In the genomic region with DNA sequence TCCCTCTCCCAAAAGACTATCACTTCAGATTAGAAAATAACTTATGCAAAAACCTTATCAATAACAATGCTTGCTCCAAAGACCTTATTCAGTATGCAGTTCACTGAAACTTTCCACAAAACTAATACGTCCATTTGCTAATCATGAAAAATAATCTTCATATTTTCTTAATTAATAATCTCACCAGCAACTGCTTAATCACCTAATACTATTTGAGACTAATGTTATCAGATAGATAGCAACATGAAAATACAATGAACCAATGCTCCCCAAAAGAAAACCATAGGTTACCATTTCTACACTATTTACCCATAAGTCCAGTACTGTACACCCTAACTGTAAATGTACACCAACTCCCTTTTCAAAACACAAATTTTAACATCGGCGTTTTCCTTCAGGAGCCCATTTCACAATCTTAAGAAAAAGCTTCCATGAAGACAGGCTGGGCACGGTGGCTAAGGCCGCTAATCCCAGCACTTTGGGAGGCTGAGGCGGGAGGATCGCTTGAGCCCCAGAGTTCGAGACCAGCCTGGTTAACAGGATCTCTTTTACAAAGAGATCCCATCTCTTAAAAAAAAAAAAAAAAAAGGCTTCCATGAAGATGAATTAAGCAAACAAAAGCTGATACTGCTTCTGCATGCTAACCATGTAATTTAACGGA, we compare ENCODE assay signal across 9 cellular contexts. TPM values are rescaled to one million over a fixed set of nuclear protein-coding genes. Genes with fewer than 3 reads are reported as not detected.
DNase-seq lines count a peak whose midpoint lies in the region; ATAC-seq and TF ChIP-seq lines count a peak whose summit lies in the region.
"Had no signal": no experiment of that assay in that cellular context is flagged by ENCODE, and none has a peak within 500 bp of the region (broad histone marks: within the 10 kb centered on the region; RNA-seq: fewer than 3 reads in every experiment).

No MANE protein-coding gene starts in this region.

- H3K79me2 ChIP-seq in smooth muscle cell (ENCODE audit: low read depth): peaks cover 63% of the 10 kb centered on the region

- no peak for TF ChIP-seq POLR2A in gastroesophageal sphincter (IDR thresholded peaks at IDR 0.05)

- no peak for TF ChIP-seq EP300 in gastroesophageal sphincter (IDR thresholded peaks at IDR 0.05)

- TF ChIP-seq CTCF in VCaP (conservative IDR thresholded peaks at IDR 0.05): no peak
- TF ChIP-seq CTCF in gastroesophageal sphincter (IDR thresholded peaks at IDR 0.05): no peak
- no peak for TF ChIP-seq CTCF in smooth muscle cell (IDR thresholded peaks at IDR 0.05; ENCODE audit: borderline replicate concordance, insufficient read depth, poor library complexity, severe bottlenecking)

- H3K27ac ChIP-seq in VCaP (peak overlapping the region; percentile 98), gastroesophageal sphincter (peak overlapping the region in 2 of 4 donors; percentile 94 to 97), smooth muscle cell (ENCODE audit: low read depth) (peak overlapping the region; percentile 82)

- peaks cover 8% of the 10 kb centered on the region for H3F3A ChIP-seq in smooth muscle cell (ENCODE audit: low read depth)

- no peak overlapping the region for H2AFZ ChIP-seq in smooth muscle cell (ENCODE audit: low read depth)

- H3K9ac ChIP-seq in smooth muscle cell (ENCODE audit: low read depth): peak overlapping the region; percentile 95

- DNase-seq in DMS 273 (lab: John Stamatoyannopoulos, UW; ENCODE audit: unreplicated experiment) (peak; percentile 38), DMS 273 treated with DMSO at 0.1 percent for 48 hours (lab: John Stamatoyannopoulos, UW) (no peak), smooth muscle cell (lab: John Stamatoyannopoulos, UW; ENCODE audit: unreplicated experiment) (no peak), EL (no peak), NCI-H2029 (lab: John Stamatoyannopoulos, UW) (no peak), COR-L47 (lab: John Stamatoyannopoulos, UW) (no peak)
- DNase-seq: 8988T had no signal

- no peak for ATAC-seq in gastroesophageal sphincter

- no peaks in the 10 kb centered on the region for H3K27me3 ChIP-seq in gastroesophageal sphincter
- no peaks in the 10 kb centered on the region for H3K27me3 ChIP-seq in smooth muscle cell (ENCODE audit: low read depth)

- H4K20me1 ChIP-seq in smooth muscle cell (ENCODE audit: low read depth): peaks cover 59% of the 10 kb centered on the region

- H3K9me3 ChIP-seq in gastroesophageal sphincter (no peaks in the 10 kb centered on the region), smooth muscle cell (replicated peaks; ENCODE audit: low read depth) (no peaks in the 10 kb centered on the region)

- H3K4me3 ChIP-seq in gastroesophageal sphincter (peak overlapping the region; percentile 65 to 98), smooth muscle cell (peak overlapping the region; percentile 84)

- WGBS in gastroesophageal sphincter (ENCODE audit: low coverage in 1 of 2), 2 donors: 5% methylated on average over 9 of the region's 9 CpGs
- 12% methylated on average over 9 of the region's 9 CpGs for WGBS in smooth muscle cell (ENCODE audit: low lambda C conversion rate)

- peak overlapping the region; percentile 86 for H3K4me2 ChIP-seq in smooth muscle cell

- H3K4me1 ChIP-seq in gastroesophageal sphincter (peaks cover 0 to 79% (median 29%) of the 10 kb centered on the region in 3 donors), smooth muscle cell (ENCODE audit: low read depth) (peaks cover 24% of the 10 kb centered on the region)

- H3K36me3 ChIP-seq in gastroesophageal sphincter (no peaks in the 10 kb centered on the region), smooth muscle cell (ENCODE audit: low read depth) (no peaks in the 10 kb centered on the region)

RNA-seq across cellular contexts. Expression of a gene that starts 1.7 kb away (rescaled TPM):
- total RNA-seq in gastroesophageal sphincter: 100 to 1,000 TPM; 129 to 175 (median 136) TPM
- 188 and 208 TPM in 2 replicates for total RNA-seq in smooth muscle cell
- 265 and 293 TPM in 2 replicates for polyA plus RNA-seq in smooth muscle cell

RNA-seq across cellular contexts. Expression of a gene that starts 25.8 kb away (rescaled TPM):
- total RNA-seq in gastroesophageal sphincter (under 1 TPM in 2 of 4 donors, not detected in 2; 0.40 to 0.47 TPM), smooth muscle cell (1.3 TPM in 1 of 2 replicates, not detected in the other)
- polyA plus RNA-seq in smooth muscle cell: 0.18 and 0.46 TPM in 2 replicates

RNA-seq across cellular contexts. Expression of a gene that starts 29.9 kb away (rescaled TPM):
- total RNA-seq in gastroesophageal sphincter (1 to 10 TPM in 3 of 4 donors, under 1 TPM in 1; 0.40 to 3.1 (median 1.8) TPM), smooth muscle cell (0.18 and 0.45 TPM in 2 replicates)
- polyA plus RNA-seq in smooth muscle cell: 1.7 and 7.4 TPM in 2 replicates
